Comparison of ENCODE assay signal across 27 cellular contexts in the genomic region with DNA sequence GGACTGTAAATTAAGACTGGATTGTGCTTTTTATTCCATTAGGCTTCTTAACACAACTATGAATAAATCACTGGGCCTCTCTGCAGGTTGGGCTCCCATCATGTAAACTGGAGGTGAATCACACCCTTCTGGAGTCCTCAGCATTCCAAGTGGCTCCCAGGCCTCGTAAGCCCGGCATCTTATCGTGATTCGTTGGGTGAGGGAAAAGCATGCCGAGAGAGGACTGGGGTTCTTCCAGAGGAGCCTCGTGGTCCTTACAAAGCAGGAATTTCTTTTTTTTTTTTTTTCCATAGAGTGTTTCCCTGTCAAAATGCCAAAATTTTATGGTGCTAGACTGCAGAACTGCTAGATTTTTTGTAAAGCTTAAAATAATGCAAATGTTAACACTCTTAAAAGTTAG. TPM values are rescaled to one million over a fixed set of nuclear protein-coding genes. Genes with fewer than 3 reads are reported as not detected.
DNase-seq lines count a peak whose midpoint lies in the region; ATAC-seq, FAIRE-seq and TF ChIP-seq lines count a peak whose summit lies in the region.
"Had no signal": no experiment of that assay in that cellular context is flagged by ENCODE, and none has a peak within 500 bp of the region (broad histone marks: within the 10 kb centered on the region; RNA-seq: fewer than 3 reads in every experiment).

No MANE protein-coding gene starts in this region.

- no peaks in the 10 kb centered on the region for H3K9me3 Mint-ChIP-seq in HFFc6
- no peaks in the 10 kb centered on the region for H3K9me3 Mint-ChIP-seq in astrocyte (ENCODE audit: unreplicated experiment)
- H3K9me3 Mint-ChIP-seq: activated T-cell treated with anti-CD3 and anti-CD28 coated beads, Interleukin-2, amount 50 U/mL, for 24 hours; CD4-positive, alpha-beta T cell; natural killer cell treated with Interleukin-12 subunit alpha and Interleukin-12 subunit beta and Interleukin-15 and Interleukin-18, amount 100 ng/mL, for 72 hours had no signal

- no peak for FAIRE-seq in astrocyte (lab: Jason Lieb, UNC)

- peaks cover 6% of the 10 kb centered on the region for H3K4me1 ChIP-seq in astrocyte (ENCODE audit: insufficient read depth, low read length)
- H3K4me1 ChIP-seq: adrenal gland, esophagus muscularis mucosa had no signal

- H3K27ac Mint-ChIP-seq in HFFc6, result peak overlapping the region; percentile 6; the same call in 1 of the 2 replicates
- no peak overlapping the region for H3K27ac Mint-ChIP-seq in astrocyte (ENCODE audit: unreplicated experiment)
- H3K27ac Mint-ChIP-seq: activated CD8-positive, alpha-beta T cell treated with anti-CD3 and anti-CD28 coated beads, Interleukin-2, amount 10 ng/mL, durations not matched to agents 7 days and 5 days; activated T-cell treated with anti-CD3 and anti-CD28 coated beads, Interleukin-2, amount 50 U/mL, for 24 hours; CD4-positive, alpha-beta T cell; natural killer cell treated with Interleukin-12 subunit alpha and Interleukin-12 subunit beta and Interleukin-15 and Interleukin-18, amount 100 ng/mL, for 72 hours had no signal

- no peak overlapping the region for H3K9ac ChIP-seq in astrocyte (ENCODE audit: low read length)

- ATAC-seq in HG02970 (IDR thresholded peaks at IDR 0.05; ENCODE audit: low FRiP score, unreplicated experiment) (no peak), GM21723 (IDR thresholded peaks at IDR 0.05; ENCODE audit: unreplicated experiment) (no peak)
- ATAC-seq: activated CD8-positive, alpha-beta T cell treated with anti-CD3 and anti-CD28 coated beads, Interleukin-2, amount 10 ng/mL, durations not matched to agents 7 days and 5 days; left colon; natural killer cell treated with Interleukin-12 subunit alpha and Interleukin-12 subunit beta and Interleukin-15 and Interleukin-18, amount 100 ng/mL, for 72 hours had no signal

- peaks cover 9% of the 10 kb centered on the region for H3K36me3 ChIP-seq in astrocyte (ENCODE audit: insufficient read depth, low read length)
- H3K36me3 ChIP-seq: adrenal gland, ovary had no signal

- no peak overlapping the region for H2AFZ ChIP-seq in astrocyte (ENCODE audit: low read depth, low read length)

- no peaks in the 10 kb centered on the region for H3K9me3 ChIP-seq in astrocyte (ENCODE audit: insufficient read depth, low read depth, low read length)
- H3K9me3 ChIP-seq: adrenal gland, esophagus muscularis mucosa, ovary had no signal

- no peak overlapping the region for H3K27ac ChIP-seq in astrocyte (ENCODE audit: low read depth, low read length)
- H3K27ac ChIP-seq: adrenal gland, esophagus muscularis mucosa, ovary had no signal

- no peak overlapping the region for H3K4me3 ChIP-seq in astrocyte (ENCODE audit: insufficient read depth, low read depth, low read length)
- H3K4me3 ChIP-seq in fibroblast of the aortic adventitia (ENCODE audit: low read depth, low read length), result no peak overlapping the region
- no peak overlapping the region for H3K4me3 ChIP-seq in retinal pigment epithelial cell (ENCODE audit: low read length)
- H3K4me3 ChIP-seq: adrenal gland, esophagus muscularis mucosa, ovary had no signal

- H4K20me1 ChIP-seq in astrocyte (ENCODE audit: insufficient read depth, low read length), result no peaks in the 10 kb centered on the region

- no peak overlapping the region for H3K4me3 Mint-ChIP-seq in HFFc6
- H3K4me3 Mint-ChIP-seq in astrocyte (ENCODE audit: unreplicated experiment), result no peak overlapping the region
- H3K4me3 Mint-ChIP-seq: activated CD8-positive, alpha-beta T cell treated with anti-CD3 and anti-CD28 coated beads, Interleukin-2, amount 10 ng/mL, durations not matched to agents 7 days and 5 days; activated T-cell treated with anti-CD3 and anti-CD28 coated beads, Interleukin-2, amount 50 U/mL, for 24 hours; CD4-positive, alpha-beta T cell; natural killer cell treated with Interleukin-12 subunit alpha and Interleukin-12 subunit beta and Interleukin-15 and Interleukin-18, amount 100 ng/mL, for 72 hours had no signal

- no peaks in the 10 kb centered on the region for H3K27me3 ChIP-seq in astrocyte (ENCODE audit: insufficient read depth, low read length)
- H3K27me3 ChIP-seq: adrenal gland, esophagus muscularis mucosa, ovary had no signal

- peaks cover 18% of the 10 kb centered on the region for H3K4me1 Mint-ChIP-seq in HFFc6 (ENCODE audit: low read depth)
- H3K4me1 Mint-ChIP-seq in astrocyte (ENCODE audit: low read depth, unreplicated experiment), result peaks cover 12% of the 10 kb centered on the region

- peaks cover 3% of the 10 kb centered on the region for H3K27me3 Mint-ChIP-seq in HFFc6 (ENCODE audit: insufficient read depth)
- no peaks in the 10 kb centered on the region for H3K27me3 Mint-ChIP-seq in astrocyte (ENCODE audit: low read depth, unreplicated experiment)
- H3K27me3 Mint-ChIP-seq: activated T-cell treated with anti-CD3 and anti-CD28 coated beads, Interleukin-2, amount 50 U/mL, for 24 hours had no signal

- TF ChIP-seq CTCF in HFFc6 (IDR thresholded peaks at IDR 0.05), result no peak
- TF ChIP-seq CTCF in astrocyte (IDR thresholded peaks at IDR 0.05; ENCODE audit: insufficient read depth, low read depth, low read length), result no peak
- TF ChIP-seq CTCF in fibroblast of the aortic adventitia (IDR thresholded peaks at IDR 0.05; ENCODE audit: insufficient read depth, low read length), result no peak
- TF ChIP-seq CTCF in retinal pigment epithelial cell (conservative IDR thresholded peaks at IDR 0.05; ENCODE audit: low read depth, low read length), result no peak

- H3K36me3 Mint-ChIP-seq in HFFc6 (ENCODE audit: low read depth) (peaks cover 44% of the 10 kb centered on the region), astrocyte (ENCODE audit: low read depth, unreplicated experiment) (peaks cover 18% of the 10 kb centered on the region)
- H3K36me3 Mint-ChIP-seq: natural killer cell treated with Interleukin-12 subunit alpha and Interleukin-12 subunit beta and Interleukin-15 and Interleukin-18, amount 100 ng/mL, for 72 hours had no signal

- H3K79me2 ChIP-seq in astrocyte (ENCODE audit: insufficient read depth, low read length), result no peaks in the 10 kb centered on the region

- DNase-seq in HFFc6 (no peak), astrocyte (ENCODE audit: low read depth) (peak; percentile 70), fibroblast of the aortic adventitia (ENCODE audit: low read depth) (peak; percentile 55), retinal pigment epithelial cell (ENCODE audit: low read depth) (peak; percentile 17), NCI-H510A treated with DMSO at 0.1 percent for 48 hours (lab: John Stamatoyannopoulos, UW) (no peak)
- DNase-seq: activated CD4-positive, alpha-beta T cell treated with anti-CD3 and anti-CD28 coated beads for 1 hour; activated CD8-positive, alpha-beta T cell treated with anti-CD3 and anti-CD28 coated beads, Interleukin-2, amount 10 ng/mL, durations not matched to agents 7 days and 5 days; activated T-cell treated with anti-CD3 and anti-CD28 coated beads, Interleukin-2, amount 50 U/mL, for 24 hours; adrenal gland; CD4-positive, alpha-beta T cell; effector CD8-positive, alpha-beta T cell; left colon; midbrain; NCI-H1048; NCI-H1930; NCI-H345; ovary; right cardiac atrium; SIG-M5; stimulated activated CD4-positive, alpha-beta T cell treated with anti-CD3 and anti-CD28 coated beads, Interleukin-12 subunit alpha, Interleukin-12 subunit beta, amount 100 ng/mL, for 4 hours had no signal

- no peak overlapping the region for H3K4me2 ChIP-seq in astrocyte (ENCODE audit: low read length)

RNA-seq across cellular contexts. Expression of a gene that starts 20.0 kb away (rescaled TPM):
- not detected for total RNA-seq in HFFc6 (2021; fragmentation: NEBNext Ultra II Directional; extraction: Animal tissue kit (Norgen Biotek cat#: 25700))
- total RNA-seq in astrocyte (not detected in 2 replicates), fibroblast of the aortic adventitia (ENCODE audit: low replicate concordance) (under 0.01 TPM in 1 of 2 replicates, not detected in the other)
- total RNA-seq: activated CD8-positive, alpha-beta T cell treated with anti-CD3 and anti-CD28 coated beads, Interleukin-2, amount 10 ng/mL, durations not matched to agents 7 days and 5 days; adrenal gland; CD4-positive, alpha-beta T cell; cerebellum; esophagus muscularis mucosa; left colon; LHCN-M2; natural killer cell treated with Interleukin-12 subunit alpha and Interleukin-12 subunit beta and Interleukin-15 and Interleukin-18, amount 100 ng/mL, for 72 hours; right cardiac atrium; ureter had no signal

RNA-seq across cellular contexts. Expression of a gene that starts 22.2 kb away (rescaled TPM):
- total RNA-seq in HFFc6 (2021; fragmentation: NEBNext Ultra II Directional; extraction: Animal tissue kit (Norgen Biotek cat#: 25700)), result not detected
- total RNA-seq in astrocyte (not detected in 2 replicates), fibroblast of the aortic adventitia (ENCODE audit: low replicate concordance) (not detected in 2 replicates)
- total RNA-seq: activated CD8-positive, alpha-beta T cell treated with anti-CD3 and anti-CD28 coated beads, Interleukin-2, amount 10 ng/mL, durations not matched to agents 7 days and 5 days; adrenal gland; CD4-positive, alpha-beta T cell; cerebellum; esophagus muscularis mucosa; left colon; LHCN-M2; natural killer cell treated with Interleukin-12 subunit alpha and Interleukin-12 subunit beta and Interleukin-15 and Interleukin-18, amount 100 ng/mL, for 72 hours; ovary; right cardiac atrium; ureter had no signal

Comparison
In these comparisons a context has a peak if more than half of its experiments do, and no peak if none do; other contexts are left out.
1. DNase-seq: peak in astrocyte (single experiment), fibroblast of the aortic adventitia (single experiment) and retinal pigment epithelial cell (single experiment); none in HFFc6 (single experiment) and NCI-H510A treated with DMSO at 0.1 percent for 48 hours (single experiment).